Comparison of ENCODE assay signal across 22 cellular contexts in the genomic region with DNA sequence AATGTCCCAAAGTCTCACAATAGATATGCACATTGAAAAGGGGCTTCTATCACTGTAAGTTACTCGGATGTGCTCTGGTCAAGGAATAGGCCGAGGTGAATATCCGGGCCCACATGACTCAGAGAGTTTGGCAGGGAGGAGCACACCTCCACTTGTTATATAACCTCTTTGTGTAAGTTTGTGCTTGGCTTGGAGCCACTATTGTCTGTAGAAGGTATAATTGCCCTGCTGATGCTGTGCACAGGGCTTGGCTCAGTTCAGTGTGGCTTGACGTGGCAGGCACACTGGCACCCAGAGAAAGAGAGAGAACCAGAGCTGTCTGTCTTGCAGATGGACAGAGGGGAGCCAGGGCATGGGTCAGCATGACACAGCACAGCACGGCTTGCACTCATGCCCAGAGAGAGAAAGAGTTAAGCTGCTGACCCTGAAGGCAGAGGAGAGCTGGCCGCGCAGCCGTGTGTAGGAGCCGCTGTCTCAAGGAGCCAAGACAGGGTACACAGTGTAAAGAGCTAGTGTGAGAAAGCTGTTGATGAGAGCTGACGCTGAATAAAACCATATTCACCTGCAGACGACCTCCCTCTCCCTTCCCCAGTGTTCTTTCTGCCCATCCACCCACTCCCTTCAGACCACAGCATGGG.
DNase-seq lines count a peak whose midpoint lies in the region; ATAC-seq and TF ChIP-seq lines count a peak whose summit lies in the region.
"Had no signal": no experiment of that assay in that cellular context is flagged by ENCODE, and none has a peak within 500 bp of the region (broad histone marks: within the 10 kb centered on the region; RNA-seq: fewer than 3 reads in every experiment).

No MANE protein-coding gene starts in this region.

- H3K9me3 Mint-ChIP-seq in mesothelial cell of epicardium: peaks cover 4% of the 10 kb centered on the region
- peaks cover 4% of the 10 kb centered on the region for H3K9me3 Mint-ChIP-seq in activated CD8-positive, alpha-beta memory T cell treated with anti-CD3 and anti-CD28 coated beads, Interleukin-2, amount 10 ng/mL, durations not matched to agents 7 days and 5 days (ENCODE audit: low read depth)
- H3K9me3 Mint-ChIP-seq: endodermal cell had no signal

- H3K9me3 ChIP-seq in upper lobe of right lung (no peaks in the 10 kb centered on the region), mesenchymal stem cell (ENCODE audit: control insufficient read depth, low read length) (peaks cover 1% of the 10 kb centered on the region)
- H3K9me3 ChIP-seq: vagina had no signal

- H3K36me3 ChIP-seq in upper lobe of right lung: no peaks in the 10 kb centered on the region
- no peaks in the 10 kb centered on the region for H3K36me3 ChIP-seq in mesenchymal stem cell (ENCODE audit: control insufficient read depth in 1 of 2, insufficient read depth in 2 of 2, low read depth in 1 of 2, low read length in 2 of 2)
- H3K36me3 ChIP-seq: vagina had no signal

- no peak overlapping the region for H2AK5ac ChIP-seq in mesenchymal stem cell (ENCODE audit: low read length, severe bottlenecking)

- no peak overlapping the region for H4K8ac ChIP-seq in mesenchymal stem cell (ENCODE audit: low read length)

- no peaks in the 10 kb centered on the region for H3K27me3 Mint-ChIP-seq in mesothelial cell of epicardium (ENCODE audit: low read depth)
- H3K27me3 Mint-ChIP-seq in activated CD8-positive, alpha-beta memory T cell treated with anti-CD3 and anti-CD28 coated beads, Interleukin-2, amount 10 ng/mL, durations not matched to agents 7 days and 5 days: no peaks in the 10 kb centered on the region
- H3K27me3 Mint-ChIP-seq: activated CD4-positive, alpha-beta T cell treated with anti-CD3 and anti-CD28 coated beads, Interleukin-2, amount 10 ng/mL, durations not matched to agents 24 days and 14 days; CD8-positive, alpha-beta memory T cell had no signal

- no peak overlapping the region for H3K4me3 ChIP-seq in fibroblast of pulmonary artery (replicated peaks; ENCODE audit: low read depth, low read length)
- H3K4me3 ChIP-seq in upper lobe of right lung: no peak overlapping the region
- H3K4me3 ChIP-seq in mesenchymal stem cell (ENCODE audit: insufficient read depth in 1 of 2, low read depth in 1 of 2, low read length in 2 of 2): no peak overlapping the region
- H3K4me3 ChIP-seq: mucosa of descending colon, vagina had no signal

- ATAC-seq in upper lobe of right lung: peak; percentile 49
- ATAC-seq in activated CD8-positive, alpha-beta memory T cell treated with anti-CD3 and anti-CD28 coated beads, Interleukin-2, amount 10 ng/mL, durations not matched to agents 7 days and 5 days: no peak
- ATAC-seq: mucosa of descending colon, right cardiac atrium had no signal

- no peak overlapping the region for H3K23ac ChIP-seq in mesenchymal stem cell (ENCODE audit: low read length in 2 of 2)

- H3K4ac ChIP-seq in mesenchymal stem cell (ENCODE audit: low read depth in 1 of 2, low read length in 2 of 2): no peak overlapping the region

- no peak overlapping the region for H2BK12ac ChIP-seq in mesenchymal stem cell (ENCODE audit: low read length in 2 of 2)

- no peaks in the 10 kb centered on the region for H3K36me3 Mint-ChIP-seq in mesothelial cell of epicardium
- no peaks in the 10 kb centered on the region for H3K36me3 Mint-ChIP-seq in activated CD8-positive, alpha-beta memory T cell treated with anti-CD3 and anti-CD28 coated beads, Interleukin-2, amount 10 ng/mL, durations not matched to agents 7 days and 5 days
- H3K36me3 Mint-ChIP-seq: CD8-positive, alpha-beta memory T cell had no signal

- peak; percentile 5 for DNase-seq in NCI-H510A treated with DMSO at 0.1 percent for 48 hours (lab: John Stamatoyannopoulos, UW)
- no peak for DNase-seq in NCI-H510A (lab: John Stamatoyannopoulos, UW)
- DNase-seq in NCI-H748 treated with DMSO at 0.1 percent for 48 hours (lab: John Stamatoyannopoulos, UW): peak; percentile 81
- DNase-seq in fibroblast of pulmonary artery (ENCODE audit: low read depth): peak; percentile 31
- DNase-seq in upper lobe of right lung: no peak
- DNase-seq in mesothelial cell of epicardium (ENCODE audit: low spot score in 2 of 2, unreplicated experiment in 2 of 2): no peak
- no peak for DNase-seq in mesenchymal stem cell
- no peak for DNase-seq in activated CD8-positive, alpha-beta memory T cell treated with anti-CD3 and anti-CD28 coated beads, Interleukin-2, amount 10 ng/mL, durations not matched to agents 7 days and 5 days
- DNase-seq: activated CD4-positive, alpha-beta T cell treated with anti-CD3 and anti-CD28 coated beads, Interleukin-2, amount 10 ng/mL, durations not matched to agents 24 days and 14 days; activated naive CD4-positive, alpha-beta T cell; CD8-positive, alpha-beta memory T cell; endodermal cell; IMR-90; kidney glomerular epithelial cell; mucosa of descending colon; MV-4-11; NCI-H524 treated with DMSO at 0.1 percent for 48 hours; right cardiac atrium; stimulated activated CD4-positive, alpha-beta T cell treated with anti-CD3 and anti-CD28 coated beads, Interleukin-1b, Interleukin-23, amount 100 ng/mL, for 48 hours; SW 1271 had no signal

- H3K79me1 ChIP-seq in mesenchymal stem cell (replicated peaks; ENCODE audit: low read length, poor library complexity, severe bottlenecking): no peaks in the 10 kb centered on the region

- no peak overlapping the region for H3K4me2 ChIP-seq in mesenchymal stem cell (ENCODE audit: low read length, poor library complexity, severe bottlenecking)

- H3K4me3 Mint-ChIP-seq in mesothelial cell of epicardium: no peak overlapping the region
- H3K4me3 Mint-ChIP-seq in activated CD8-positive, alpha-beta memory T cell treated with anti-CD3 and anti-CD28 coated beads, Interleukin-2, amount 10 ng/mL, durations not matched to agents 7 days and 5 days: no peak overlapping the region
- H3K4me3 Mint-ChIP-seq: activated CD4-positive, alpha-beta T cell treated with anti-CD3 and anti-CD28 coated beads, Interleukin-2, amount 10 ng/mL, durations not matched to agents 24 days and 14 days; CD8-positive, alpha-beta memory T cell; endodermal cell had no signal

- no peak overlapping the region for H2BK5ac ChIP-seq in mesenchymal stem cell (ENCODE audit: low read depth, low read length, poor library complexity, severe bottlenecking)

- no peak overlapping the region for H3K18ac ChIP-seq in mesenchymal stem cell (ENCODE audit: low read depth in 1 of 2, low read length in 2 of 2)

- no peaks in the 10 kb centered on the region for H3K4me1 Mint-ChIP-seq in mesothelial cell of epicardium
- no peaks in the 10 kb centered on the region for H3K4me1 Mint-ChIP-seq in activated CD8-positive, alpha-beta memory T cell treated with anti-CD3 and anti-CD28 coated beads, Interleukin-2, amount 10 ng/mL, durations not matched to agents 7 days and 5 days
- H3K4me1 Mint-ChIP-seq: activated CD4-positive, alpha-beta T cell treated with anti-CD3 and anti-CD28 coated beads, Interleukin-2, amount 10 ng/mL, durations not matched to agents 24 days and 14 days; CD8-positive, alpha-beta memory T cell; endodermal cell had no signal

- H3K27ac ChIP-seq in upper lobe of right lung (no peak overlapping the region), mesenchymal stem cell (ENCODE audit: low read length, poor library complexity, severe bottlenecking) (no peak overlapping the region)
- H3K27ac ChIP-seq: RWPE1, vagina had no signal

- H2BK15ac ChIP-seq in mesenchymal stem cell (ENCODE audit: low read depth, poor library complexity, severe bottlenecking): no peak overlapping the region

- H3K27ac Mint-ChIP-seq in mesothelial cell of epicardium: no peak overlapping the region
- no peak overlapping the region for H3K27ac Mint-ChIP-seq in activated CD8-positive, alpha-beta memory T cell treated with anti-CD3 and anti-CD28 coated beads, Interleukin-2, amount 10 ng/mL, durations not matched to agents 7 days and 5 days
- H3K27ac Mint-ChIP-seq: activated CD4-positive, alpha-beta T cell treated with anti-CD3 and anti-CD28 coated beads, Interleukin-2, amount 10 ng/mL, durations not matched to agents 24 days and 14 days; endodermal cell had no signal

- no peaks in the 10 kb centered on the region for H3K27me3 ChIP-seq in upper lobe of right lung
- no peaks in the 10 kb centered on the region for H3K27me3 ChIP-seq in mesenchymal stem cell (ENCODE audit: control insufficient read depth in 1 of 2, insufficient read depth in 1 of 2, low read length in 2 of 2)
- H3K27me3 ChIP-seq: vagina had no signal

- TF ChIP-seq CTCF in fibroblast of pulmonary artery (IDR thresholded peaks at IDR 0.05; ENCODE audit: low read length, missing control alignments) (no peak), upper lobe of right lung (IDR thresholded peaks at IDR 0.05) (no peak), mesothelial cell of epicardium (IDR thresholded peaks at IDR 0.05; ENCODE audit: unreplicated experiment) (no peak)

- CTCF ChIA-PET in activated CD8-positive, alpha-beta memory T cell treated with anti-CD3 and anti-CD28 coated beads, Interleukin-2, amount 10 ng/mL, durations not matched to agents 7 days and 5 days (lab: Charles Lee): no interaction called here

- no peak overlapping the region for H2AFZ ChIP-seq in mesenchymal stem cell (ENCODE audit: low read depth, low read length)

- no peak overlapping the region for H2BK120ac ChIP-seq in mesenchymal stem cell (ENCODE audit: low read depth, low read length)

- no peaks in the 10 kb centered on the region for H3K4me1 ChIP-seq in upper lobe of right lung
- no peaks in the 10 kb centered on the region for H3K4me1 ChIP-seq in mesenchymal stem cell (ENCODE audit: control insufficient read depth, insufficient read depth, low read depth, low read length)
- H3K4me1 ChIP-seq: vagina had no signal

- H3K14ac ChIP-seq in mesenchymal stem cell (ENCODE audit: low read length in 2 of 2): no peak overlapping the region

- H3K9ac ChIP-seq in mesenchymal stem cell (ENCODE audit: low read length): no peak overlapping the region

- H4K91ac ChIP-seq in mesenchymal stem cell (ENCODE audit: low read length): no peak overlapping the region

- intact Hi-C loops in upper lobe of right lung (cut with DNase I): no loop called here

- 78% methylated on average over 11 of the region's 11 CpGs for WGBS in mesenchymal stem cell

Comparison
In these comparisons a context has a peak if more than half of its experiments do, and no peak if none do; other contexts are left out.
1. DNase-seq: peak in NCI-H510A treated with DMSO at 0.1 percent for 48 hours (single experiment), NCI-H748 treated with DMSO at 0.1 percent for 48 hours (single experiment) and fibroblast of pulmonary artery (single experiment); none in NCI-H510A (single experiment), upper lobe of right lung (single experiment), mesothelial cell of epicardium (0 of 2), mesenchymal stem cell (single experiment) and activated CD8-positive, alpha-beta memory T cell treated with anti-CD3 and anti-CD28 coated beads, Interleukin-2, amount 10 ng/mL, durations not matched to agents 7 days and 5 days (single experiment).